In the genomic region with DNA sequence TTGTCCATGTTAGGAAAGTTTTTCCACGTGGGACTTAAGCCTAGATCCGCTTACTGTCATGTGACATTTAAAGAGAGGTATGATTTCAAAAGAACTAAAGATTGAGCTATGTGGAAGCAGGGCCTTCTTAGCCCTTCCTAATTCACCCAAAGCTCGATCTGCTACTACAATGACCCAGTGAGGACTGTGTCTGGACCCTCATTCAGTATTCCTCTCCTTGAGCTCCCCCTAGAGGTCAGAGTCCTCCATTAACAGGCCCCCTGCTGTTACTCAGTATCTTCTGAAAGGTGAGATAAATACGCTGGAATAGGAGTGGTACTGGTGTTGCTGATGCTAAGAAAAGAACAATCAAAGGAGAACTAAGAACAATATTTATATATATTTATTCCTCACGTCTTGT, we compare ENCODE assay signal across 8 cellular contexts.
DNase-seq lines count a peak whose midpoint lies in the region; ATAC-seq lines count a peak whose summit lies in the region.

No MANE protein-coding gene starts in this region.

- DNase-seq in DMS153 (lab: John Stamatoyannopoulos, UW) (peak; percentile 5), NCI-H226 (peak; percentile 58), amniotic epithelial cell (ENCODE audit: low read depth) (peak; percentile 83), iPS DF 19.7 (ENCODE audit: low read depth, low spot score) (peak; percentile 56), posterior vena cava (ENCODE audit: low spot score) (no peak)
- peak; percentile 42 for DNase-seq in stimulated activated naive CD8-positive, alpha-beta T cell treated with anti-CD3 and anti-CD28 coated beads, Interleukin-15, Interleukin-2, amounts not matched to agents 100 U/mL and 50 U/mL, for 24 hours

- intact Hi-C loops in posterior vena cava (cut with DNase I): loop anchor here (5.0 kb wide), 1 partner anchor 417 kb away; no protein-coding TSS in a partner anchor

- ATAC-seq in GM19023 (IDR thresholded peaks at IDR 0.05; ENCODE audit: unreplicated experiment): peak; percentile 93
- peak; percentile 58 for ATAC-seq in HG03064 (IDR thresholded peaks at IDR 0.05; ENCODE audit: low read depth, unreplicated experiment)
- peak; percentile 67 for ATAC-seq in stimulated activated naive CD8-positive, alpha-beta T cell treated with anti-CD3 and anti-CD28 coated beads, Interleukin-15, Interleukin-2, amounts not matched to agents 100 U/mL and 50 U/mL, for 24 hours
